1 cellular context compared by ENCODE assay signal in the genomic region with DNA sequence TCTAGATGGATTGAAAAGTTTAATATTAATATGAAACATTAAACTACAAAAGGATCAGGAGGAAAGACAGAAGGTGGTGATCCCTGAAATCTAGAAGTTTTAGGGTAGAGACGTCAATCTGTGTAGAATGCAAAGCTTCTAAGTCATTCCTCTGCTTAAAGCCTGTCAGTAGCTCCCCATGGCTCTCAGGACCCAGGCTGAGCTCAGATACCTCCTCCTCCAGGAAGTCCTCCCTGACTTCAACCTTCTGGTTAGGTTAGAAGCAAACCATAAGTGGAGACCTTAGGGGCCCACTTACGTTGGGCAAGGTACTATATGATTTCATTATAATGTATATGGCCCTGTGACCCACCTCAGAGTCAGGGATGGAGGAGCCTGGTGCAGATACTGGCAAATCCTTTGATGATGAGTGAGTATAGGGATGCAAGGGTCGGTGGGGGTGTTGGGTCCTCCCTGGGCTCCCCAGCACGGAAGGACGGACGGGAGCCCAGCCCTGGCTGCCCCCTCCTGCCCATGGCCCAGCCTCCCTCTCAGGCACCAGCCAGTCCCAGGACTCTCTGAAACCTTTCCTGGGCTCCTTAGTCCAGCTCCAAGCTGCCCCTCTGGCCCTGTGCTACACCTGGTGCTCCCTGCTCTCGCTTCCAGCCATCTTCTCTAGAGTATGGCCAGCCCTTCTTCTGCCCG.
A peak's percentile ranks its signal among the peaks of the same experiment; 100 is the strongest.
TF ChIP-seq lines count a peak whose summit lies in the region.

No MANE protein-coding gene starts in this region.

TF ChIP-seq in K562, 482 proteins besides CTCF, POLR2A, EP300 and RAD21 (continued from another document):
- 0 out of 2 replicates have a peak, but pooled peaks have one; percentile 60 for TF ChIP-seq PTBP1 (IDR thresholded peaks at IDR 0.05; ENCODE audit: low read depth, low read length)
- no peak for TF ChIP-seq FOXM1 (IDR thresholded peaks at IDR 0.05; ENCODE audit: low read depth)
- TF ChIP-seq FOXM1 (CRISPR knock-in tag; IDR thresholded peaks at IDR 0.05; ENCODE audit: low read depth) = no peak
- TF ChIP-seq SNIP1 (IDR thresholded peaks at IDR 0.05; ENCODE audit: low read depth) = no peak
- TF ChIP-seq POLR2B (IDR thresholded peaks at IDR 0.05; ENCODE audit: low read depth, partially characterized antibody) = no peak
- TF ChIP-seq SRSF1 (IDR thresholded peaks at IDR 0.05; ENCODE audit: low read depth, low read length) = no peak
- TF ChIP-seq KLF6 (CRISPR knock-in tag; IDR thresholded peaks at IDR 0.05; ENCODE audit: borderline replicate concordance) = no peak
- TF ChIP-seq MEIS2 (IDR thresholded peaks at IDR 0.05; ENCODE audit: partially characterized antibody) = no peak
- TF ChIP-seq, protein P1, sequence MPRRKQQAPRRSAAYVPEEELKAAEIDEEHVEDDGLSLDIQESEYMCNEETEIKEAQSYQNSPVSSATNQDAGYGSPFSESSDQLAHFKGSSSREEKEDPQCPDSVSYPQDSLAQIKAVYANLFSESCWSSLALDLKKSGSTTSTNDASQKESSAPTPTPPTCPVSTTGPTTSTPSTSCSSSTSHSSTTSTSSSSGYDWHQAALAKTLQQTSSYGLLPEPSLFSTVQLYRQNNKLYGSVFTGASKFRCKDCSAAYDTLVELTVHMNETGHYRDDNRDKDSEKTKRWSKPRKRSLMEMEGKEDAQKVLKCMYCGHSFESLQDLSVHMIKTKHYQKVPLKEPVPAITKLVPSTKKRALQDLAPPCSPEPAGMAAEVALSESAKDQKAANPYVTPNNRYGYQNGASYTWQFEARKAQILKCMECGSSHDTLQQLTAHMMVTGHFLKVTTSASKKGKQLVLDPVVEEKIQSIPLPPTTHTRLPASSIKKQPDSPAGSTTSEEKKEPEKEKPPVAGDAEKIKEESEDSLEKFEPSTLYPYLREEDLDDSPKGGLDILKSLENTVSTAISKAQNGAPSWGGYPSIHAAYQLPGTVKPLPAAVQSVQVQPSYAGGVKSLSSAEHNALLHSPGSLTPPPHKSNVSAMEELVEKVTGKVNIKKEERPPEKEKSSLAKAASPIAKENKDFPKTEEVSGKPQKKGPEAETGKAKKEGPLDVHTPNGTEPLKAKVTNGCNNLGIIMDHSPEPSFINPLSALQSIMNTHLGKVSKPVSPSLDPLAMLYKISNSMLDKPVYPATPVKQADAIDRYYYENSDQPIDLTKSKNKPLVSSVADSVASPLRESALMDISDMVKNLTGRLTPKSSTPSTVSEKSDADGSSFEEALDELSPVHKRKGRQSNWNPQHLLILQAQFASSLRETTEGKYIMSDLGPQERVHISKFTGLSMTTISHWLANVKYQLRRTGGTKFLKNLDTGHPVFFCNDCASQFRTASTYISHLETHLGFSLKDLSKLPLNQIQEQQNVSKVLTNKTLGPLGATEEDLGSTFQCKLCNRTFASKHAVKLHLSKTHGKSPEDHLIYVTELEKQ (CRISPR knock-in tag; IDR thresholded peaks at IDR 0.05) = no peak
- TF ChIP-seq ELF4 (CRISPR knock-in tag; IDR thresholded peaks at IDR 0.05) = no peak
- TF ChIP-seq TEAD2 (tag; IDR thresholded peaks at IDR 0.05) = no peak
- TF ChIP-seq U2AF1 (optimal IDR thresholded peaks at IDR 0.05; ENCODE audit: low read depth, low read length) = no peak
- no peak for TF ChIP-seq ATF2 (CRISPR knock-in tag; IDR thresholded peaks at IDR 0.05)
- no peak for TF ChIP-seq U2AF2 (optimal IDR thresholded peaks at IDR 0.05; ENCODE audit: low read depth, low read length)
- TF ChIP-seq DIDO1 (tag; IDR thresholded peaks at IDR 0.05; ENCODE audit: low read depth) = no peak
- TF ChIP-seq, protein P2, sequence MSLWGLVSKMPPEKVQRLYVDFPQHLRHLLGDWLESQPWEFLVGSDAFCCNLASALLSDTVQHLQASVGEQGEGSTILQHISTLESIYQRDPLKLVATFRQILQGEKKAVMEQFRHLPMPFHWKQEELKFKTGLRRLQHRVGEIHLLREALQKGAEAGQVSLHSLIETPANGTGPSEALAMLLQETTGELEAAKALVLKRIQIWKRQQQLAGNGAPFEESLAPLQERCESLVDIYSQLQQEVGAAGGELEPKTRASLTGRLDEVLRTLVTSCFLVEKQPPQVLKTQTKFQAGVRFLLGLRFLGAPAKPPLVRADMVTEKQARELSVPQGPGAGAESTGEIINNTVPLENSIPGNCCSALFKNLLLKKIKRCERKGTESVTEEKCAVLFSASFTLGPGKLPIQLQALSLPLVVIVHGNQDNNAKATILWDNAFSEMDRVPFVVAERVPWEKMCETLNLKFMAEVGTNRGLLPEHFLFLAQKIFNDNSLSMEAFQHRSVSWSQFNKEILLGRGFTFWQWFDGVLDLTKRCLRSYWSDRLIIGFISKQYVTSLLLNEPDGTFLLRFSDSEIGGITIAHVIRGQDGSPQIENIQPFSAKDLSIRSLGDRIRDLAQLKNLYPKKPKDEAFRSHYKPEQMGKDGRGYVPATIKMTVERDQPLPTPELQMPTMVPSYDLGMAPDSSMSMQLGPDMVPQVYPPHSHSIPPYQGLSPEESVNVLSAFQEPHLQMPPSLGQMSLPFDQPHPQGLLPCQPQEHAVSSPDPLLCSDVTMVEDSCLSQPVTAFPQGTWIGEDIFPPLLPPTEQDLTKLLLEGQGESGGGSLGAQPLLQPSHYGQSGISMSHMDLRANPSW (CRISPR knock-in tag; IDR thresholded peaks at IDR 0.05) = no peak
- TF ChIP-seq, protein P3, sequence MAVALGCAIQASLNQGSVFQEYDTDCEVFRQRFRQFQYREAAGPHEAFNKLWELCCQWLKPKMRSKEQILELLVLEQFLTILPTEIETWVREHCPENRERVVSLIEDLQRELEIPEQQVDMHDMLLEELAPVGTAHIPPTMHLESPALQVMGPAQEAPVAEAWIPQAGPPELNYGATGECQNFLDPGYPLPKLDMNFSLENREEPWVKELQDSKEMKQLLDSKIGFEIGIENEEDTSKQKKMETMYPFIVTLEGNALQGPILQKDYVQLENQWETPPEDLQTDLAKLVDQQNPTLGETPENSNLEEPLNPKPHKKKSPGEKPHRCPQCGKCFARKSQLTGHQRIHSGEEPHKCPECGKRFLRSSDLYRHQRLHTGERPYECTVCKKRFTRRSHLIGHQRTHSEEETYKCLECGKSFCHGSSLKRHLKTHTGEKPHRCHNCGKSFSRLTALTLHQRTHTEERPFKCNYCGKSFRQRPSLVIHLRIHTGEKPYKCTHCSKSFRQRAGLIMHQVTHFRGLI (CRISPR knock-in tag; IDR thresholded peaks at IDR 0.05) = no peak
- TF ChIP-seq KDM1A (IDR thresholded peaks at IDR 0.05) = peak in 1 of 2 experiments; percentile 25; a peak in 1 of 4 replicates
- TF ChIP-seq C11orf30 (IDR thresholded peaks at IDR 0.05; ENCODE audit: low read depth) = no peak
- peak; percentile 96 for TF ChIP-seq ZNF436 (CRISPR knock-in tag; IDR thresholded peaks at IDR 0.05)
- TF ChIP-seq, protein P4, sequence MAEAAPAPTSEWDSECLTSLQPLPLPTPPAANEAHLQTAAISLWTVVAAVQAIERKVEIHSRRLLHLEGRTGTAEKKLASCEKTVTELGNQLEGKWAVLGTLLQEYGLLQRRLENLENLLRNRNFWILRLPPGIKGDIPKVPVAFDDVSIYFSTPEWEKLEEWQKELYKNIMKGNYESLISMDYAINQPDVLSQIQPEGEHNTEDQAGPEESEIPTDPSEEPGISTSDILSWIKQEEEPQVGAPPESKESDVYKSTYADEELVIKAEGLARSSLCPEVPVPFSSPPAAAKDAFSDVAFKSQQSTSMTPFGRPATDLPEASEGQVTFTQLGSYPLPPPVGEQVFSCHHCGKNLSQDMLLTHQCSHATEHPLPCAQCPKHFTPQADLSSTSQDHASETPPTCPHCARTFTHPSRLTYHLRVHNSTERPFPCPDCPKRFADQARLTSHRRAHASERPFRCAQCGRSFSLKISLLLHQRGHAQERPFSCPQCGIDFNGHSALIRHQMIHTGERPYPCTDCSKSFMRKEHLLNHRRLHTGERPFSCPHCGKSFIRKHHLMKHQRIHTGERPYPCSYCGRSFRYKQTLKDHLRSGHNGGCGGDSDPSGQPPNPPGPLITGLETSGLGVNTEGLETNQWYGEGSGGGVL (CRISPR knock-in tag; IDR thresholded peaks at IDR 0.05) = no peak
- no peak for TF ChIP-seq ZNF511 (CRISPR knock-in tag; IDR thresholded peaks at IDR 0.05)
- no peak for TF ChIP-seq ELF1 (tag; IDR thresholded peaks at IDR 0.05)
- TF ChIP-seq BRD9 (IDR thresholded peaks at IDR 0.05; ENCODE audit: low read depth, partially characterized antibody) = no peak
- no peak for TF ChIP-seq CEBPB (tag; IDR thresholded peaks at IDR 0.05)
- TF ChIP-seq TGIF2 (CRISPR knock-in tag; IDR thresholded peaks at IDR 0.05) = no peak
- TF ChIP-seq BCOR (IDR thresholded peaks at IDR 0.05) = peak; percentile 85
- TF ChIP-seq ZNF655 (CRISPR knock-in tag; IDR thresholded peaks at IDR 0.05) = no peak
- TF ChIP-seq SETDB1 (IDR thresholded peaks at IDR 0.05; ENCODE audit: low read length) = no peak
- TF ChIP-seq TSC22D4 (tag; IDR thresholded peaks at IDR 0.05) = no peak
- TF ChIP-seq MTA3 (IDR thresholded peaks at IDR 0.05; ENCODE audit: borderline replicate concordance) = no peak
- TF ChIP-seq ZNF316 (IDR thresholded peaks at IDR 0.05) = no peak
- TF ChIP-seq, protein P5, sequence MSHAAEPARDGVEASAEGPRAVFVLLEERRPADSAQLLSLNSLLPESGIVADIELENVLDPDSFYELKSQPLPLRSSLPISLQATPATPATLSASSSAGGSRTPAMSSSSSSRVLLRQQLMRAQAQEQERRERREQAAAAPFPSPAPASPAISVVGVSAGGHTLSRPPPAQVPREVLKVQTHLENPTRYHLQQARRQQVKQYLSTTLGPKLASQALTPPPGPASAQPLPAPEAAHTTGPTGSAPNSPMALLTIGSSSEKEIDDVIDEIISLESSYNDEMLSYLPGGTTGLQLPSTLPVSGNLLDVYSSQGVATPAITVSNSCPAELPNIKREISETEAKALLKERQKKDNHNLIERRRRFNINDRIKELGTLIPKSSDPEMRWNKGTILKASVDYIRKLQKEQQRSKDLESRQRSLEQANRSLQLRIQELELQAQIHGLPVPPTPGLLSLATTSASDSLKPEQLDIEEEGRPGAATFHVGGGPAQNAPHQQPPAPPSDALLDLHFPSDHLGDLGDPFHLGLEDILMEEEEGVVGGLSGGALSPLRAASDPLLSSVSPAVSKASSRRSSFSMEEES (CRISPR knock-in tag; IDR thresholded peaks at IDR 0.05) = no peak
- TF ChIP-seq CTCFL (IDR thresholded peaks at IDR 0.05; ENCODE audit: borderline replicate concordance, insufficient read depth, low read depth, low read length, poor library complexity, severe bottlenecking) = no peak
- TF ChIP-seq TEAD1 (CRISPR knock-in tag; IDR thresholded peaks at IDR 0.05) = no peak
- TF ChIP-seq HNRNPLL (IDR thresholded peaks at IDR 0.05; ENCODE audit: low read depth, low read length, poor library complexity, severe bottlenecking) = no peak
- no peak for TF ChIP-seq ZC3H11A (IDR thresholded peaks at IDR 0.05; ENCODE audit: low read depth, low read length)
- TF ChIP-seq PHB (CRISPR knock-in tag; IDR thresholded peaks at IDR 0.05) = no peak
- TF ChIP-seq ZBTB26 (CRISPR knock-in tag; IDR thresholded peaks at IDR 0.05) = no peak
- TF ChIP-seq BRD4 (IDR thresholded peaks at IDR 0.05) = no peak
